ENCODE assay signal across 20 cellular contexts in genomic region chr7:82286096-82286841, GRCh38.
A peak's percentile ranks its signal among the peaks of the same experiment; 100 is the strongest.
DNase-seq lines count a peak whose midpoint lies in the region; ATAC-seq and TF ChIP-seq lines count a peak whose summit lies in the region.
"Had no signal": no experiment of that assay in that cellular context is flagged by ENCODE, and none has a peak within 500 bp of the region (broad histone marks: within the 10 kb centered on the region; RNA-seq: fewer than 3 reads in every experiment).

No MANE protein-coding gene starts in this region.

- no peak overlapping the region for H2AFZ ChIP-seq in smooth muscle cell (ENCODE audit: low read depth)
- H2AFZ ChIP-seq: parathyroid adenoma had no signal

- H3K4me1 ChIP-seq in HUES64 (ENCODE audit: insufficient read depth, low read length) (peaks cover 48% of the 10 kb centered on the region), smooth muscle cell (ENCODE audit: low read depth) (peaks cover 4% of the 10 kb centered on the region)
- H3K4me1 ChIP-seq: parathyroid adenoma had no signal

- no peaks in the 10 kb centered on the region for H3K79me2 ChIP-seq in smooth muscle cell (ENCODE audit: low read depth)
- H3K79me2 ChIP-seq: parathyroid adenoma had no signal

- no peaks in the 10 kb centered on the region for H4K20me1 ChIP-seq in smooth muscle cell (ENCODE audit: low read depth)

- H3K27me3 ChIP-seq in HUES64 (ENCODE audit: insufficient read depth, low read length), result no peaks in the 10 kb centered on the region
- no peaks in the 10 kb centered on the region for H3K27me3 ChIP-seq in smooth muscle cell (ENCODE audit: low read depth)
- H3K27me3 ChIP-seq: sigmoid colon had no signal

- peak overlapping the region; percentile 54 for H3K4me2 ChIP-seq in smooth muscle cell

- intact Hi-C loops in left cardiac atrium (cut with DNase I), result no loop called here

- H3K36me3 ChIP-seq in HUES64 (ENCODE audit: insufficient read depth, low read length), result no peaks in the 10 kb centered on the region
- no peaks in the 10 kb centered on the region for H3K36me3 ChIP-seq in smooth muscle cell (ENCODE audit: low read depth)
- H3K36me3 ChIP-seq: sigmoid colon had no signal

- peak; percentile 18 to 21 for DNase-seq in cardiac fibroblast (ENCODE audit: low read depth in 2 of 2)
- DNase-seq in left cardiac atrium, result no peak
- no peak for DNase-seq in smooth muscle cell (lab: John Stamatoyannopoulos, UW; ENCODE audit: unreplicated experiment)
- no peak for DNase-seq in MV-4-11 (lab: John Stamatoyannopoulos, UW)
- no peak for DNase-seq in NK-92 (lab: John Stamatoyannopoulos, UW; ENCODE audit: unreplicated experiment)
- no peak for DNase-seq in inferior parietal cortex (ENCODE audit: extremely low spot score)
- DNase-seq: activated CD8-positive, alpha-beta memory T cell treated with anti-CD3 and anti-CD28 coated beads for 24 hours; activated naive CD4-positive, alpha-beta T cell; activated T-cell treated with anti-CD3 and anti-CD28 coated beads, Interleukin-2, amount 50 U/mL, for 24 hours; anterior cingulate cortex; CD4-positive, alpha-beta memory T cell; foreskin melanocyte; IMR-90; naive thymus-derived CD8-positive, alpha-beta T cell; NCI-H1436; NCI-H526 treated with DMSO at 0.1 percent for 48 hours; sigmoid colon had no signal

- no peaks in the 10 kb centered on the region for H3F3A ChIP-seq in smooth muscle cell (ENCODE audit: low read depth)

- ATAC-seq in left cardiac atrium, result peak; percentile 57 to 78
- ATAC-seq: naive thymus-derived CD8-positive, alpha-beta T cell had no signal

- H3K4me3 ChIP-seq in HUES64 (ENCODE audit: low read length), result no peak overlapping the region
- no peak overlapping the region for H3K4me3 ChIP-seq in cardiac fibroblast (replicated peaks in 1 of 2; ENCODE audit: low read depth in 2 of 2, low read length in 2 of 2)
- no peak overlapping the region for H3K4me3 ChIP-seq in smooth muscle cell
- H3K4me3 ChIP-seq: sigmoid colon had no signal

- H3K9ac ChIP-seq in HUES64 (ENCODE audit: low read depth, low read length) (no peak overlapping the region), smooth muscle cell (ENCODE audit: low read depth) (no peak overlapping the region)
- H3K9ac ChIP-seq: parathyroid adenoma had no signal

- TF ChIP-seq CTCF in cardiac fibroblast (IDR thresholded peaks at IDR 0.05; ENCODE audit: low read depth, low read length), result no peak
- no peak for TF ChIP-seq CTCF in smooth muscle cell (IDR thresholded peaks at IDR 0.05; ENCODE audit: borderline replicate concordance, insufficient read depth, poor library complexity, severe bottlenecking)

- H3K27ac ChIP-seq in HUES64 (ENCODE audit: low read depth, low read length) (peak overlapping the region; percentile 55), smooth muscle cell (ENCODE audit: low read depth) (no peak overlapping the region)
- H3K27ac ChIP-seq: HL-60, parathyroid adenoma, sigmoid colon had no signal

- WGBS in HUES64, result 78% methylated on average over 3 of the region's 4 CpGs
- 32% methylated on average over 4 of the region's 4 CpGs for WGBS in smooth muscle cell (ENCODE audit: low lambda C conversion rate)

- H3K9me3 ChIP-seq in HUES64 (ENCODE audit: insufficient read depth, low read depth, low read length), result no peaks in the 10 kb centered on the region
- H3K9me3 ChIP-seq in smooth muscle cell (replicated peaks; ENCODE audit: low read depth), result no peaks in the 10 kb centered on the region
- H3K9me3 ChIP-seq: sigmoid colon had no signal

Comparison
In these comparisons a context has a peak if more than half of its experiments do, and no peak if none do; other contexts are left out.
1. DNase-seq: peak in cardiac fibroblast (2 of 2); none in left cardiac atrium (single experiment), smooth muscle cell (single experiment), MV-4-11 (single experiment), NK-92 (single experiment) and inferior parietal cortex (single experiment).